Comparison of ENCODE assay signal across 1 cellular context in the genomic region with DNA sequence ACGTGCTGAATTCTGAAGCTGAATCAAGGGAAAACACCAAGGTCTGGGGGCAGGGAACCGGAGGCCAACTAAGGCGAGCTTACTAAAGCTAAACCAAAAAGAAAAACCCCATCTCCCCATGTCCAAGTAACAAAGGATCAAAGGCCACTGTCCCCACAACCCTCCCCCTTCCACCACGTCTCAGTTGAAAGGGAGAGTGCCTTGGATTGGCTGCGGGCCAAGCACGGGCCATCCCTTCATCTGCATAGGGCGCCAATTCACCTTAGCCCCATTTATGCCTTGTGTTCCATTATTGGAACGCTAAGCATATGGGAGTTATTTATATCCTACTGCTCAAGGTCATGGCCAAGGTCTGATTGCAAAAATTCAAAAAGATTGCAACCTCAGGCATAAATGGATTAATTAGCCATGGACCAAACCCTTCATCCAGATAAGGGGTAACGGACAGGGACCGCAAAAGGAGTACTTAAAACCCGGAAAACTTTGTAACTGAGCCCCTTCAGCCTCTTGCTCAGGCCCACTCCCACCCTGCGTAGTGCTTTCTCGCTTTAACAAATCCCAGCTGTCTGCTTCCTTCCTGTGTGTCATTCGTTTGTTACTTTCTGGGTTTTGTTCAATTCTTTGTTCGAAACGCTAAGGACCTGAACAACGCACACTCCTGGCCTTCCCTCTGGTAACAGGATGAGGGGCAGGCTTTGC.
TF ChIP-seq lines count a peak whose summit lies in the region.

No MANE protein-coding gene starts in this region.

TF ChIP-seq in HepG2, 621 proteins besides CTCF, POLR2A, EP300 and RAD21 (continued from another document and continues in another):
- 0 out of 2 replicates have a peak, but pooled peaks have one; percentile 28 for TF ChIP-seq HNF1B (CRISPR knock-in tag; IDR thresholded peaks at IDR 0.05)
- TF ChIP-seq ZNF710 (CRISPR knock-in tag; IDR thresholded peaks at IDR 0.05; ENCODE audit: borderline replicate concordance), result no peak
- TF ChIP-seq THAP8 (CRISPR knock-in tag; IDR thresholded peaks at IDR 0.05; ENCODE audit: borderline replicate concordance), result no peak
- peak; percentile 5 for TF ChIP-seq ASH2L (IDR thresholded peaks at IDR 0.05; ENCODE audit: insufficient read length, low read depth, low read length)
- peak; percentile 84; the same call in 1 of the 2 replicates for TF ChIP-seq ZNF761 (CRISPR knock-in tag; conservative IDR thresholded peaks at IDR 0.05)
- no peak for TF ChIP-seq GPN1 (CRISPR knock-in tag; IDR thresholded peaks at IDR 0.05; ENCODE audit: borderline replicate concordance)
- TF ChIP-seq TEAD3 (CRISPR knock-in tag; optimal IDR thresholded peaks at IDR 0.05; ENCODE audit: borderline replicate concordance), result no peak
- no peak for TF ChIP-seq ZNF879 (CRISPR knock-in tag; IDR thresholded peaks at IDR 0.05)
- no peak for TF ChIP-seq ZC3H4 (CRISPR knock-in tag; IDR thresholded peaks at IDR 0.05; ENCODE audit: borderline replicate concordance)
- TF ChIP-seq ZNF550 (CRISPR knock-in tag; IDR thresholded peaks at IDR 0.05; ENCODE audit: borderline replicate concordance), result no peak
- peak; percentile 85 for TF ChIP-seq PPARG (CRISPR knock-in tag; conservative IDR thresholded peaks at IDR 0.05)
- TF ChIP-seq ZNF746 (CRISPR knock-in tag; IDR thresholded peaks at IDR 0.05), result no peak; the same call in 1 of the 2 replicates
- 0 out of 2 replicates have a peak, but pooled peaks have one; percentile 3 for TF ChIP-seq RNF2 (conservative IDR thresholded peaks at IDR 0.05; ENCODE audit: low read depth)
- TF ChIP-seq AGO1 (IDR thresholded peaks at IDR 0.05; ENCODE audit: low read depth, low read length, poor library complexity, severe bottlenecking), result no peak
- TF ChIP-seq, protein P1, sequence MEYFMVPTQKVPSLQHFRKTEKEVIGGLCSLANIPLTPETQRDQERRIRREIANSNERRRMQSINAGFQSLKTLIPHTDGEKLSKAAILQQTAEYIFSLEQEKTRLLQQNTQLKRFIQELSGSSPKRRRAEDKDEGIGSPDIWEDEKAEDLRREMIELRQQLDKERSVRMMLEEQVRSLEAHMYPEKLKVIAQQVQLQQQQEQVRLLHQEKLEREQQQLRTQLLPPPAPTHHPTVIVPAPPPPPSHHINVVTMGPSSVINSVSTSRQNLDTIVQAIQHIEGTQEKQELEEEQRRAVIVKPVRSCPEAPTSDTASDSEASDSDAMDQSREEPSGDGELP (IDR thresholded peaks at IDR 0.05; ENCODE audit: borderline replicate concordance, low read depth), result no peak
- no peak for TF ChIP-seq ZBTB46 (CRISPR knock-in tag; IDR thresholded peaks at IDR 0.05; ENCODE audit: borderline replicate concordance)
- no peak for TF ChIP-seq TCF7 (IDR thresholded peaks at IDR 0.05; ENCODE audit: low read depth)
- TF ChIP-seq, protein P2, sequence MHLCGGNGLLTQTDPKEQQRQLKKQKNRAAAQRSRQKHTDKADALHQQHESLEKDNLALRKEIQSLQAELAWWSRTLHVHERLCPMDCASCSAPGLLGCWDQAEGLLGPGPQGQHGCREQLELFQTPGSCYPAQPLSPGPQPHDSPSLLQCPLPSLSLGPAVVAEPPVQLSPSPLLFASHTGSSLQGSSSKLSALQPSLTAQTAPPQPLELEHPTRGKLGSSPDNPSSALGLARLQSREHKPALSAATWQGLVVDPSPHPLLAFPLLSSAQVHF (CRISPR knock-in tag; IDR thresholded peaks at IDR 0.05), result no peak
- TF ChIP-seq, protein P3, sequence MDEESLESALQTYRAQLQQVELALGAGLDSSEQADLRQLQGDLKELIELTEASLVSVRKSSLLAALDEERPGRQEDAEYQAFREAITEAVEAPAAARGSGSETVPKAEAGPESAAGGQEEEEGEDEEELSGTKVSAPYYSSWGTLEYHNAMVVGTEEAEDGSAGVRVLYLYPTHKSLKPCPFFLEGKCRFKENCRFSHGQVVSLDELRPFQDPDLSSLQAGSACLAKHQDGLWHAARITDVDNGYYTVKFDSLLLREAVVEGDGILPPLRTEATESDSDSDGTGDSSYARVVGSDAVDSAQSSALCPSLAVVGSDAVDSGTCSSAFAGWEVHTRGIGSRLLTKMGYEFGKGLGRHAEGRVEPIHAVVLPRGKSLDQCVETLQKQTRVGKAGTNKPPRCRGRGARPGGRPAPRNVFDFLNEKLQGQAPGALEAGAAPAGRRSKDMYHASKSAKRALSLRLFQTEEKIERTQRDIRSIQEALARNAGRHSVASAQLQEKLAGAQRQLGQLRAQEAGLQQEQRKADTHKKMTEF (CRISPR knock-in tag; IDR thresholded peaks at IDR 0.05), result no peak; the same call in 1 of the 2 replicates
- TF ChIP-seq, protein P4, sequence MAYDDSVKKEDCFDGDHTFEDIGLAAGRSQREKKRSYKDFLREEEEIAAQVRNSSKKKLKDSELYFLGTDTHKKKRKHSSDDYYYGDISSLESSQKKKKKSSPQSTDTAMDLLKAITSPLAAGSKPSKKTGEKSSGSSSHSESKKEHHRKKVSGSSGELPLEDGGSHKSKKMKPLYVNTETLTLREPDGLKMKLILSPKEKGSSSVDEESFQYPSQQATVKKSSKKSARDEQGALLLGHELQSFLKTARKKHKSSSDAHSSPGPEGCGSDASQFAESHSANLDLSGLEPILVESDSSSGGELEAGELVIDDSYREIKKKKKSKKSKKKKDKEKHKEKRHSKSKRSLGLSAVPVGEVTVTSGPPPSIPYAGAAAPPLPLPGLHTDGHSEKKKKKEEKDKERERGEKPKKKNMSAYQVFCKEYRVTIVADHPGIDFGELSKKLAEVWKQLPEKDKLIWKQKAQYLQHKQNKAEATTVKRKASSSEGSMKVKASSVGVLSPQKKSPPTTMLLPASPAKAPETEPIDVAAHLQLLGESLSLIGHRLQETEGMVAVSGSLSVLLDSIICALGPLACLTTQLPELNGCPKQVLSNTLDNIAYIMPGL (CRISPR knock-in tag; IDR thresholded peaks at IDR 0.05; ENCODE audit: borderline replicate concordance in 1 of 2, low read depth in 1 of 2), result peak in 1 of 2 experiments; percentile 4; a peak in 1 of 4 replicates
- no peak for TF ChIP-seq ZNF782 (CRISPR knock-in tag; IDR thresholded peaks at IDR 0.05; ENCODE audit: borderline replicate concordance)
- TF ChIP-seq TRIM24 (CRISPR knock-in tag; IDR thresholded peaks at IDR 0.05), result no peak
- no peak for TF ChIP-seq ZNF703 (CRISPR knock-in tag; IDR thresholded peaks at IDR 0.05; ENCODE audit: borderline replicate concordance)
- TF ChIP-seq NR2F6 (IDR thresholded peaks at IDR 0.05), result no peak; the same call in 1 of the 2 replicates
- no peak for TF ChIP-seq NR2F6 (CRISPR knock-in tag; IDR thresholded peaks at IDR 0.05)
- no peak for TF ChIP-seq MED13 (CRISPR knock-in tag; IDR thresholded peaks at IDR 0.05)
- TF ChIP-seq, protein P5, sequence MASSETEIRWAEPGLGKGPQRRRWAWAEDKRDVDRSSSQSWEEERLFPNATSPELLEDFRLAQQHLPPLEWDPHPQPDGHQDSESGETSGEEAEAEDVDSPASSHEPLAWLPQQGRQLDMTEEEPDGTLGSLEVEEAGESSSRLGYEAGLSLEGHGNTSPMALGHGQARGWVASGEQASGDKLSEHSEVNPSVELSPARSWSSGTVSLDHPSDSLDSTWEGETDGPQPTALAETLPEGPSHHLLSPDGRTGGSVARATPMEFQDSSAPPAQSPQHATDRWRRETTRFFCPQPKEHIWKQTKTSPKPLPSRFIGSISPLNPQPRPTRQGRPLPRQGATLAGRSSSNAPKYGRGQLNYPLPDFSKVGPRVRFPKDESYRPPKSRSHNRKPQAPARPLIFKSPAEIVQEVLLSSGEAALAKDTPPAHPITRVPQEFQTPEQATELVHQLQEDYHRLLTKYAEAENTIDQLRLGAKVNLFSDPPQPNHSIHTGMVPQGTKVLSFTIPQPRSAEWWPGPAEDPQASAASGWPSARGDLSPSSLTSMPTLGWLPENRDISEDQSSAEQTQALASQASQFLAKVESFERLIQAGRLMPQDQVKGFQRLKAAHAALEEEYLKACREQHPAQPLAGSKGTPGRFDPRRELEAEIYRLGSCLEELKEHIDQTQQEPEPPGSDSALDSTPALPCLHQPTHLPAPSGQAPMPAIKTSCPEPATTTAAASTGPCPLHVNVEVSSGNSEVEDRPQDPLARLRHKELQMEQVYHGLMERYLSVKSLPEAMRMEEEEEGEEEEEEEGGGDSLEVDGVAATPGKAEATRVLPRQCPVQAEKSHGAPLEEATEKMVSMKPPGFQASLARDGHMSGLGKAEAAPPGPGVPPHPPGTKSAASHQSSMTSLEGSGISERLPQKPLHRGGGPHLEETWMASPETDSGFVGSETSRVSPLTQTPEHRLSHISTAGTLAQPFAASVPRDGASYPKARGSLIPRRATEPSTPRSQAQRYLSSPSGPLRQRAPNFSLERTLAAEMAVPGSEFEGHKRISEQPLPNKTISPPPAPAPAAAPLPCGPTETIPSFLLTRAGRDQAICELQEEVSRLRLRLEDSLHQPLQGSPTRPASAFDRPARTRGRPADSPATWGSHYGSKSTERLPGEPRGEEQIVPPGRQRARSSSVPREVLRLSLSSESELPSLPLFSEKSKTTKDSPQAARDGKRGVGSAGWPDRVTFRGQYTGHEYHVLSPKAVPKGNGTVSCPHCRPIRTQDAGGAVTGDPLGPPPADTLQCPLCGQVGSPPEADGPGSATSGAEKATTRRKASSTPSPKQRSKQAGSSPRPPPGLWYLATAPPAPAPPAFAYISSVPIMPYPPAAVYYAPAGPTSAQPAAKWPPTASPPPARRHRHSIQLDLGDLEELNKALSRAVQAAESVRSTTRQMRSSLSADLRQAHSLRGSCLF (CRISPR knock-in tag; IDR thresholded peaks at IDR 0.05; ENCODE audit: borderline replicate concordance), result no peak
- no peak for TF ChIP-seq MATR3 (CRISPR knock-in tag; IDR thresholded peaks at IDR 0.05)
- no peak for TF ChIP-seq DMTF1 (CRISPR knock-in tag; IDR thresholded peaks at IDR 0.05)
